ENCODE assay signal across 8 cellular contexts in genomic region chrX:49001521-49002090, GRCh38.
DNase-seq lines count a peak whose midpoint lies in the region; ATAC-seq and TF ChIP-seq lines count a peak whose summit lies in the region.

No MANE protein-coding gene starts in this region.

- no peaks in the 10 kb centered on the region for H3K9me3 ChIP-seq in mucosa of rectum (ENCODE audit: control insufficient read depth in 2 of 2, low read length in 2 of 2)

- H3K27ac ChIP-seq in mucosa of rectum (ENCODE audit: low read depth in 2 of 2, low read length in 2 of 2) = peak overlapping the region; percentile 86

- H3K4me3 ChIP-seq in epithelial cell of esophagus (ENCODE audit: low read length) (peak overlapping the region; percentile 84), mucosa of rectum (ENCODE audit: low read length in 2 of 2) (peak overlapping the region; percentile 76 to 93)

- no peaks in the 10 kb centered on the region for H3K27me3 ChIP-seq in mucosa of rectum (ENCODE audit: control insufficient read depth in 2 of 2, insufficient read depth in 2 of 2, low read length in 2 of 2)

- no peak for TF ChIP-seq CTCF in epithelial cell of esophagus (IDR thresholded peaks at IDR 0.05; ENCODE audit: insufficient read depth, low read depth, low read length, missing control alignments)

- peak overlapping the region; percentile 74 to 88 for H3K9ac ChIP-seq in mucosa of rectum (ENCODE audit: low read depth in 1 of 2, low read length in 2 of 2)

- H3K4me1 ChIP-seq in mucosa of rectum (ENCODE audit: control insufficient read depth in 2 of 2, insufficient read depth in 2 of 2, low read length in 2 of 2) = peaks cover 2 to 5% of the 10 kb centered on the region in 2 donors

- ATAC-seq in HG02852 (IDR thresholded peaks at IDR 0.05; ENCODE audit: unreplicated experiment) = peak; percentile 27

- H3K36me3 ChIP-seq in mucosa of rectum (ENCODE audit: control insufficient read depth in 2 of 2, insufficient read depth in 2 of 2, low read length in 2 of 2) = peaks cover 5 to 9% of the 10 kb centered on the region in 2 donors

- DNase-seq in NCI-H1436 (lab: John Stamatoyannopoulos, UW) (peak; percentile 9), NCI-H1436 treated with DMSO at 0.1 percent for 48 hours (lab: John Stamatoyannopoulos, UW) (no peak), NCI-H2227 (lab: John Stamatoyannopoulos, UW; ENCODE audit: unreplicated experiment) (peak; percentile 73), epithelial cell of esophagus (ENCODE audit: low read depth) (peak; percentile 49)
- DNase-seq in activated CD8-positive, alpha-beta memory T cell treated with anti-CD3 and anti-CD28 coated beads for 48 hours (ENCODE audit: low read depth in 2 of 3, low spot score in 2 of 3) = peak; percentile 11 to 34 (median 14)
- DNase-seq in stimulated activated CD8-positive, alpha-beta memory T cell treated with anti-CD3 and anti-CD28 coated beads, Interleukin-7, amount 100 ng/mL, for 48 hours (ENCODE audit: extremely low read depth in 1 of 2, low read depth in 1 of 2) = peak; percentile 17 to 41
